ENCODE assay signal across 1 cellular context in genomic region chr11:44943696-44944095, GRCh38.
TF ChIP-seq lines count a peak whose summit lies in the region.

No MANE protein-coding gene starts in this region.

TF ChIP-seq in H1, 55 proteins besides CTCF, POLR2A, EP300 and RAD21:
- peak in 1 of 2 experiments; percentile 55; a peak in 1 of 4 replicates for TF ChIP-seq SIN3A (conservative IDR thresholded peaks at IDR 0.05 in 1 of 2, IDR thresholded peaks at IDR 0.05 in 1 of 2; ENCODE audit: low read depth in 1 of 2, low read length in 2 of 2)
- TF ChIP-seq CBX5 (IDR thresholded peaks at IDR 0.05; ENCODE audit: low read depth, low read length), result no peak
- no peak for TF ChIP-seq SIX5 (IDR thresholded peaks at IDR 0.05; ENCODE audit: low read depth, low read length)
